ENCODE assay signal across 29 cellular contexts in genomic region chr7:23913016-23913415, GRCh38.
A peak's percentile ranks its signal among the peaks of the same experiment; 100 is the strongest.
DNase-seq lines count a peak whose midpoint lies in the region; ATAC-seq and TF ChIP-seq lines count a peak whose summit lies in the region.
"Had no signal": no experiment of that assay in that cellular context is flagged by ENCODE, and none has a peak within 500 bp of the region (broad histone marks: within the 10 kb centered on the region; RNA-seq: fewer than 3 reads in every experiment).

No MANE protein-coding gene starts in this region.

- H3K27me3 ChIP-seq in esophagus muscularis mucosa = no peaks in the 10 kb centered on the region
- no peaks in the 10 kb centered on the region for H3K27me3 ChIP-seq in SK-N-SH (ENCODE audit: insufficient read depth)
- H3K27me3 ChIP-seq: BE2C; BLaER1; BLaER1 treated with 17β-estradiol and CSF1 and Interleukin-3, amounts not matched to agents 10 nM and 100 nM had no signal

- WGBS in esophagus muscularis mucosa = 62% methylated on average over 1 of the region's 2 CpGs
- WGBS in SK-N-SH (ENCODE audit: low lambda C conversion rate) = 44% methylated on average over 2 of the region's 2 CpGs

- H3K9me2 ChIP-seq in SK-N-SH = no peaks in the 10 kb centered on the region

- H3K4me2 ChIP-seq in SK-N-SH = no peak overlapping the region
- H3K4me2 ChIP-seq: A549; BLaER1; BLaER1 treated with 17β-estradiol and CSF1 and Interleukin-3, amounts not matched to agents 10 nM and 100 nM had no signal

- H3K9ac ChIP-seq in SK-N-SH = no peak overlapping the region
- H3K9ac ChIP-seq: BLaER1; BLaER1 treated with 17β-estradiol and CSF1 and Interleukin-3, amounts not matched to agents 10 nM and 100 nM had no signal

- H3K79me2 ChIP-seq in SK-N-SH (ENCODE audit: insufficient read depth) = no peaks in the 10 kb centered on the region

- H3K9me3 ChIP-seq in HEK293 (ENCODE audit: control insufficient read depth, insufficient read depth, low read depth, low read length) = no peaks in the 10 kb centered on the region
- no peaks in the 10 kb centered on the region for H3K9me3 ChIP-seq in esophagus muscularis mucosa
- H3K9me3 ChIP-seq in SK-N-SH = no peaks in the 10 kb centered on the region
- H3K9me3 ChIP-seq: A549, BE2C, Caco-2 had no signal

- intact Hi-C loops in esophagus muscularis mucosa (cut with DNase I) = no loop called here

- TF ChIP-seq EP300 in esophagus muscularis mucosa (IDR thresholded peaks at IDR 0.05) = no peak
- no peak for TF ChIP-seq EP300 in SK-N-SH (IDR thresholded peaks at IDR 0.05; ENCODE audit: borderline replicate concordance in 1 of 2, low read depth in 1 of 2, low read length in 1 of 2)

- no peak for TF ChIP-seq RAD21 in SK-N-SH (IDR thresholded peaks at IDR 0.05; ENCODE audit: low read length)

- TF ChIP-seq POLR2A in esophagus muscularis mucosa (IDR thresholded peaks at IDR 0.05; ENCODE audit: low read depth) = no peak

- H2AFZ ChIP-seq in SK-N-SH (ENCODE audit: low read depth) = no peak overlapping the region

- TF ChIP-seq CTCF in HEK293 (tag by site-specific recombination; IDR thresholded peaks at IDR 0.05) = no peak
- TF ChIP-seq CTCF in esophagus muscularis mucosa (IDR thresholded peaks at IDR 0.05) = no peak
- TF ChIP-seq CTCF in SK-N-SH (IDR thresholded peaks at IDR 0.05) = no peak

- H4K20me1 ChIP-seq in SK-N-SH (ENCODE audit: insufficient read depth) = no peaks in the 10 kb centered on the region
- H4K20me1 ChIP-seq: BLaER1; BLaER1 treated with 17β-estradiol and CSF1 and Interleukin-3, amounts not matched to agents 10 nM and 100 nM had no signal

- CTCF ChIA-PET in HEK293 (lab: Yijun Ruan, JAX) = no interaction called here
- CTCF ChIA-PET in SK-N-SH (lab: Yijun Ruan, JAX) = no interaction called here

- H3K4me1 ChIP-seq in HEK293 (ENCODE audit: control insufficient read depth, insufficient read depth, low read length) (no peaks in the 10 kb centered on the region), esophagus muscularis mucosa (no peaks in the 10 kb centered on the region), SK-N-SH (ENCODE audit: control insufficient read depth in 1 of 2, insufficient read depth in 2 of 2, low read depth in 1 of 2, low read length in 1 of 2) (no peaks in the 10 kb centered on the region)
- H3K4me1 ChIP-seq: A549; BE2C; BLaER1; BLaER1 treated with 17β-estradiol and CSF1 and Interleukin-3, amounts not matched to agents 10 nM and 100 nM; Caco-2 had no signal

- DNase-seq in esophagus muscularis mucosa (ENCODE audit: extremely low spot score) (peak; percentile 81), SK-N-SH (no peak)
- DNase-seq: 8988T; ACHN; AML-193; BE2C; C1 segment of cervical spinal cord; Caco-2; Calu3; CD4-positive, alpha-beta memory T cell; CD4-positive, alpha-beta T cell; CD4-positive, CD25-positive, alpha-beta regulatory T cell; CD8-positive, alpha-beta memory T cell; CD8-positive, alpha-beta T cell; COR-L47; DMS 273 treated with DMSO at 0.1 percent for 48 hours; DMS153; DMS53; DMS79; DMS79 treated with DMSO at 0.1 percent for 48 hours; DND-41; EL had no signal

- no peak overlapping the region for H3K4me3 ChIP-seq in HEK293 (ENCODE audit: low read depth, low read length)
- no peak overlapping the region for H3K4me3 ChIP-seq in esophagus muscularis mucosa
- H3K4me3 ChIP-seq in SK-N-SH (ENCODE audit: low read depth in 2 of 2, low read length in 1 of 2) = no peak overlapping the region
- H3K4me3 ChIP-seq: A549; BLaER1; BLaER1 treated with 17β-estradiol and CSF1 and Interleukin-3, amounts not matched to agents 10 nM and 100 nM had no signal

- H3K27ac ChIP-seq in HEK293 (ENCODE audit: extremely low read depth, low read depth, low read length) (no peak overlapping the region), esophagus muscularis mucosa (replicated peaks in 1 of 4) (no peak overlapping the region), SK-N-SH (ENCODE audit: low read depth in 2 of 2, low read length in 1 of 2) (no peak overlapping the region)
- H3K27ac ChIP-seq: 22Rv1; A549; BLaER1; BLaER1 treated with 17β-estradiol and CSF1 and Interleukin-3, amounts not matched to agents 10 nM and 100 nM; C4-2B had no signal

- H3F3A ChIP-seq in SK-N-SH (replicated peaks; ENCODE audit: insufficient read depth) = no peaks in the 10 kb centered on the region

- ATAC-seq in HG03095 (IDR thresholded peaks at IDR 0.05; ENCODE audit: unreplicated experiment) = no peak
- ATAC-seq: A549; CD8-positive, alpha-beta T cell had no signal

- POLR2A ChIA-PET in HEK293 (lab: Yijun Ruan, JAX) = no interaction called here
- POLR2A ChIA-PET in SK-N-SH (lab: Yijun Ruan, JAX) = no interaction called here

- H3K36me3 ChIP-seq in HEK293 (ENCODE audit: control insufficient read depth in 2 of 2, insufficient read depth in 1 of 2, low read length in 2 of 2) = no peaks in the 10 kb centered on the region
- H3K36me3 ChIP-seq in esophagus muscularis mucosa = no peaks in the 10 kb centered on the region
- H3K36me3 ChIP-seq in SK-N-SH (replicated peaks in 1 of 2; ENCODE audit: control insufficient read depth in 1 of 2, insufficient read depth in 2 of 2, low read length in 1 of 2) = no peaks in the 10 kb centered on the region
- H3K36me3 ChIP-seq: BE2C; BLaER1; BLaER1 treated with 17β-estradiol and CSF1 and Interleukin-3, amounts not matched to agents 10 nM and 100 nM had no signal

TF ChIP-seq in HEK293, 187 proteins besides CTCF, POLR2A, EP300 and RAD21:
- peak; percentile 72 for TF ChIP-seq ZNF585B (tag by site-specific recombination; IDR thresholded peaks at IDR 0.05)
- TF ChIP-seq ZNF518A (tag by site-specific recombination; conservative IDR thresholded peaks at IDR 0.05; ENCODE audit: low read depth) = no peak

TF ChIP-seq in SK-N-SH, 30 proteins besides CTCF, POLR2A, EP300 and RAD21:
- TF ChIP-seq SIN3A (IDR thresholded peaks at IDR 0.05; ENCODE audit: borderline replicate concordance, low read depth, low read length) (no peak), POLR2AphosphoS5 (IDR thresholded peaks at IDR 0.05; ENCODE audit: low read depth, low read length) (no peak), TEAD4 (IDR thresholded peaks at IDR 0.05; ENCODE audit: borderline replicate concordance, insufficient read depth) (no peak), RFX5 (IDR thresholded peaks at IDR 0.05; ENCODE audit: low read length) (no peak), PBX3 (IDR thresholded peaks at IDR 0.05) (no peak)
